2 cellular contexts compared by ENCODE assay signal in the genomic region with DNA sequence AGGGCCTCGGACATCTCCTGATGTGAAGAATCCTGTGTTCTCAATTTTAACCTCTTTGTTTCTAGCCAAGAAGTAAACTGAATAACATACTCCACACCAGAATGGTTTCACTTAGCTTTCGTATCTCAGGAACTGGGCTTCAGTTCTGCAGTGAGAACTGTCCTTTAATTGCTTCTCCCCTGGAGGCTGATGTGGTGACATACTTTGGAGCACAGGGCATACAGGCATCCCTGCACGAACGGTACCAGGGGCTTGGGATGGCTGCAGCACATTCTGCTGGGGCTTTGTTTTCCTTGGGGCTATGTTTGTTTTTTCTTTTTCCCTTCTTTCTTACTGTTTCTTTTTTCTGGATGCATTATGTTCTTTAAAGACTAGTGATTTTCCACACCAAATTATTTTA.
TF ChIP-seq lines count a peak whose summit lies in the region.

No MANE protein-coding gene starts in this region.

TF ChIP-seq in GM23338, 12 proteins besides CTCF, POLR2A, EP300 and RAD21 (continued from another document):
- TF ChIP-seq, protein P1, sequence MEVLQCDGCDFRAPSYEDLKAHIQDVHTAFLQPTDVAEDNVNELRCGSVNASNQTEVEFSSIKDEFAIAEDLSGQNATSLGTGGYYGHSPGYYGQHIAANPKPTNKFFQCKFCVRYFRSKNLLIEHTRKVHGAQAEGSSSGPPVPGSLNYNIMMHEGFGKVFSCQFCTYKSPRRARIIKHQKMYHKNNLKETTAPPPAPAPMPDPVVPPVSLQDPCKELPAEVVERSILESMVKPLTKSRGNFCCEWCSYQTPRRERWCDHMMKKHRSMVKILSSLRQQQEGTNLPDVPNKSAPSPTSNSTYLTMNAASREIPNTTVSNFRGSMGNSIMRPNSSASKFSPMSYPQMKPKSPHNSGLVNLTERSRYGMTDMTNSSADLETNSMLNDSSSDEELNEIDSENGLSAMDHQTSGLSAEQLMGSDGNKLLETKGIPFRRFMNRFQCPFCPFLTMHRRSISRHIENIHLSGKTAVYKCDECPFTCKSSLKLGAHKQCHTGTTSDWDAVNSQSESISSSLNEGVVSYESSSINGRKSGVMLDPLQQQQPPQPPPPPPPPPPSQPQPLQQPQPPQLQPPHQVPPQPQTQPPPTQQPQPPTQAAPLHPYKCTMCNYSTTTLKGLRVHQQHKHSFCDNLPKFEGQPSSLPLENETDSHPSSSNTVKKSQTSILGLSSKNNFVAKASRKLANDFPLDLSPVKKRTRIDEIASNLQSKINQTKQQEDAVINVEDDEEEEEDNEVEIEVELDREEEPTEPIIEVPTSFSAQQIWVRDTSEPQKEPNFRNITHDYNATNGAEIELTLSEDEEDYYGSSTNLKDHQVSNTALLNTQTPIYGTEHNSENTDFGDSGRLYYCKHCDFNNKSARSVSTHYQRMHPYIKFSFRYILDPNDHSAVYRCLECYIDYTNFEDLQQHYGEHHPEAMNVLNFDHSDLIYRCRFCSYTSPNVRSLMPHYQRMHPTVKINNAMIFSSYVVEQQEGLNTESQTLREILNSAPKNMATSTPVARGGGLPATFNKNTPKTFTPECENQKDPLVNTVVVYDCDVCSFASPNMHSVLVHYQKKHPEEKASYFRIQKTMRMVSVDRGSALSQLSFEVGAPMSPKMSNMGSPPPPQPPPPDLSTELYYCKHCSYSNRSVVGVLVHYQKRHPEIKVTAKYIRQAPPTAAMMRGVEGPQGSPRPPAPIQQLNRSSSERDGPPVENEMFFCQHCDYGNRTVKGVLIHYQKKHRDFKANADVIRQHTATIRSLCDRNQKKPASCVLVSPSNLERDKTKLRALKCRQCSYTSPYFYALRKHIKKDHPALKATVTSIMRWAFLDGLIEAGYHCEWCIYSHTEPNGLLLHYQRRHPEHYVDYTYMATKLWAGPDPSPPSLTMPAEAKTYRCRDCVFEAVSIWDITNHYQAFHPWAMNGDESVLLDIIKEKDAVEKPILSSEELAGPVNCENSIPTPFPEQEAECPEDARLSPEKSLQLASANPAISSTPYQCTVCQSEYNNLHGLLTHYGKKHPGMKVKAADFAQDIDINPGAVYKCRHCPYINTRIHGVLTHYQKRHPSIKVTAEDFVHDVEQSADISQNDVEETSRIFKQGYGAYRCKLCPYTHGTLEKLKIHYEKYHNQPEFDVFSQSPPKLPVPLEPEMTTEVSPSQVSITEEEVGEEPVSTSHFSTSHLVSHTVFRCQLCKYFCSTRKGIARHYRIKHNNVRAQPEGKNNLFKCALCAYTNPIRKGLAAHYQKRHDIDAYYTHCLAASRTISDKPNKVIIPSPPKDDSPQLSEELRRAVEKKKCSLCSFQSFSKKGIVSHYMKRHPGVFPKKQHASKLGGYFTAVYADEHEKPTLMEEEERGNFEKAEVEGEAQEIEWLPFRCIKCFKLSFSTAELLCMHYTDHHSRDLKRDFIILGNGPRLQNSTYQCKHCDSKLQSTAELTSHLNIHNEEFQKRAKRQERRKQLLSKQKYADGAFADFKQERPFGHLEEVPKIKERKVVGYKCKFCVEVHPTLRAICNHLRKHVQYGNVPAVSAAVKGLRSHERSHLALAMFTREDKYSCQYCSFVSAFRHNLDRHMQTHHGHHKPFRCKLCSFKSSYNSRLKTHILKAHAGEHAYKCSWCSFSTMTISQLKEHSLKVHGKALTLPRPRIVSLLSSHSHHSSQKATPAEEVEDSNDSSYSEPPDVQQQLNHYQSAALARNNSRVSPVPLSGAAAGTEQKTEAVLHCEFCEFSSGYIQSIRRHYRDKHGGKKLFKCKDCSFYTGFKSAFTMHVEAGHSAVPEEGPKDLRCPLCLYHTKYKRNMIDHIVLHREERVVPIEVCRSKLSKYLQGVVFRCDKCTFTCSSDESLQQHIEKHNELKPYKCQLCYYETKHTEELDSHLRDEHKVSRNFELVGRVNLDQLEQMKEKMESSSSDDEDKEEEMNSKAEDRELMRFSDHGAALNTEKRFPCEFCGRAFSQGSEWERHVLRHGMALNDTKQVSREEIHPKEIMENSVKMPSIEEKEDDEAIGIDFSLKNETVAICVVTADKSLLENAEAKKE (CRISPR knock-in tag; IDR thresholded peaks at IDR 0.05): no peak
- no peak for TF ChIP-seq CREB1 (CRISPR knock-in tag; IDR thresholded peaks at IDR 0.05; ENCODE audit: low read depth)

TF ChIP-seq in WTC11, 78 proteins besides CTCF, POLR2A, EP300 and RAD21 (continued from another document):
- TF ChIP-seq, protein P2, sequence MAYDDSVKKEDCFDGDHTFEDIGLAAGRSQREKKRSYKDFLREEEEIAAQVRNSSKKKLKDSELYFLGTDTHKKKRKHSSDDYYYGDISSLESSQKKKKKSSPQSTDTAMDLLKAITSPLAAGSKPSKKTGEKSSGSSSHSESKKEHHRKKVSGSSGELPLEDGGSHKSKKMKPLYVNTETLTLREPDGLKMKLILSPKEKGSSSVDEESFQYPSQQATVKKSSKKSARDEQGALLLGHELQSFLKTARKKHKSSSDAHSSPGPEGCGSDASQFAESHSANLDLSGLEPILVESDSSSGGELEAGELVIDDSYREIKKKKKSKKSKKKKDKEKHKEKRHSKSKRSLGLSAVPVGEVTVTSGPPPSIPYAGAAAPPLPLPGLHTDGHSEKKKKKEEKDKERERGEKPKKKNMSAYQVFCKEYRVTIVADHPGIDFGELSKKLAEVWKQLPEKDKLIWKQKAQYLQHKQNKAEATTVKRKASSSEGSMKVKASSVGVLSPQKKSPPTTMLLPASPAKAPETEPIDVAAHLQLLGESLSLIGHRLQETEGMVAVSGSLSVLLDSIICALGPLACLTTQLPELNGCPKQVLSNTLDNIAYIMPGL (CRISPR knock-in tag; IDR thresholded peaks at IDR 0.05): no peak
- TF ChIP-seq, protein P3, sequence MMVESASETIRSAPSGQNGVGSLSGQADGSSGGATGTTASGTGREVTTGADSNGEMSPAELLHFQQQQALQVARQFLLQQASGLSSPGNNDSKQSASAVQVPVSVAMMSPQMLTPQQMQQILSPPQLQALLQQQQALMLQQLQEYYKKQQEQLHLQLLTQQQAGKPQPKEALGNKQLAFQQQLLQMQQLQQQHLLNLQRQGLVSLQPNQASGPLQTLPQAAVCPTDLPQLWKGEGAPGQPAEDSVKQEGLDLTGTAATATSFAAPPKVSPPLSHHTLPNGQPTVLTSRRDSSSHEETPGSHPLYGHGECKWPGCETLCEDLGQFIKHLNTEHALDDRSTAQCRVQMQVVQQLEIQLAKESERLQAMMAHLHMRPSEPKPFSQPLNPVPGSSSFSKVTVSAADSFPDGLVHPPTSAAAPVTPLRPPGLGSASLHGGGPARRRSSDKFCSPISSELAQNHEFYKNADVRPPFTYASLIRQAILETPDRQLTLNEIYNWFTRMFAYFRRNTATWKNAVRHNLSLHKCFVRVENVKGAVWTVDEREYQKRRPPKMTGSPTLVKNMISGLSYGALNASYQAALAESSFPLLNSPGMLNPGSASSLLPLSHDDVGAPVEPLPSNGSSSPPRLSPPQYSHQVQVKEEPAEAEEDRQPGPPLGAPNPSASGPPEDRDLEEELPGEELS (CRISPR knock-in tag; IDR thresholded peaks at IDR 0.05): no peak
- TF ChIP-seq FOXK1 (CRISPR knock-in tag; IDR thresholded peaks at IDR 0.05): no peak
